12 cellular contexts compared by ENCODE assay signal in genomic region chr2:182553483-182553882, GRCh38.
DNase-seq lines count a peak whose midpoint lies in the region; ATAC-seq and TF ChIP-seq lines count a peak whose summit lies in the region.
"Had no signal": no experiment of that assay in that cellular context is flagged by ENCODE, and none has a peak within 500 bp of the region (broad histone marks: within the 10 kb centered on the region; RNA-seq: fewer than 3 reads in every experiment).

No MANE protein-coding gene starts in this region.

- H3K4me1 ChIP-seq in HAP-1: no peaks in the 10 kb centered on the region
- H3K4me1 ChIP-seq: BLaER1, left lung had no signal

- H3K36me3 Mint-ChIP-seq in mesothelial cell of epicardium (no peaks in the 10 kb centered on the region), immature natural killer cell (no peaks in the 10 kb centered on the region)

- H3K4me3 ChIP-seq in HAP-1: no peak overlapping the region
- H3K4me3 ChIP-seq: BLaER1, left lung had no signal

- H3K4me3 Mint-ChIP-seq in mesothelial cell of epicardium (no peak overlapping the region), immature natural killer cell (no peak overlapping the region)
- H3K4me3 Mint-ChIP-seq: activated CD8-positive, alpha-beta T cell treated with anti-CD3 and anti-CD28 coated beads, Interleukin-2, amount 10 ng/mL, durations not matched to agents 7 days and 5 days had no signal

- no peaks in the 10 kb centered on the region for H3K27me3 Mint-ChIP-seq in mesothelial cell of epicardium (ENCODE audit: low read depth)
- H3K27me3 Mint-ChIP-seq in immature natural killer cell (ENCODE audit: low read depth in 3 of 3): peaks cover 0 to 3% (median 2%) of the 10 kb centered on the region in 3 donors

- in situ Hi-C loops in HAP-1 (cut with MboI; ENCODE audit: low sequenced_read_pairs): no loop called here

- H3K27me3 ChIP-seq in HAP-1 (ENCODE audit: low read depth): no peaks in the 10 kb centered on the region; the same call in 1 of the 2 replicates
- H3K27me3 ChIP-seq: BLaER1, left lung had no signal

- peak; percentile 3 for DNase-seq in SIG-M5 (lab: John Stamatoyannopoulos, UW)
- DNase-seq in NCI-H1417 treated with DMSO at 0.1 percent for 48 hours (lab: John Stamatoyannopoulos, UW): no peak
- DNase-seq in mesothelial cell of epicardium (ENCODE audit: low spot score in 2 of 2, unreplicated experiment in 2 of 2): no peak
- DNase-seq in immature natural killer cell: no peak
- no peak for DNase-seq in HAP-1 (ENCODE audit: low spot score in 2 of 2)
- DNase-seq: activated CD8-positive, alpha-beta T cell treated with anti-CD3 and anti-CD28 coated beads, Interleukin-2, amount 10 ng/mL, durations not matched to agents 7 days and 5 days; left lung; SHP77 treated with DMSO at 0.1 percent for 48 hours had no signal

- H3K4me1 Mint-ChIP-seq in mesothelial cell of epicardium (peaks cover 3% of the 10 kb centered on the region), immature natural killer cell (no peaks in the 10 kb centered on the region)

- peak; percentile 99 for ATAC-seq in GM18511 (IDR thresholded peaks at IDR 0.05; ENCODE audit: unreplicated experiment)
- ATAC-seq in GM21447 (IDR thresholded peaks at IDR 0.05; ENCODE audit: unreplicated experiment): peak; percentile 99
- ATAC-seq in HG03097 (IDR thresholded peaks at IDR 0.05; ENCODE audit: low FRiP score, unreplicated experiment): peak; percentile 100
- ATAC-seq: activated CD8-positive, alpha-beta T cell treated with anti-CD3 and anti-CD28 coated beads, Interleukin-2, amount 10 ng/mL, durations not matched to agents 7 days and 5 days; left lung had no signal

- H3K36me3 ChIP-seq in HAP-1 (replicated peaks): no peaks in the 10 kb centered on the region
- H3K36me3 ChIP-seq: BLaER1, left lung had no signal

- no peak for TF ChIP-seq CTCF in mesothelial cell of epicardium (IDR thresholded peaks at IDR 0.05; ENCODE audit: unreplicated experiment)

- H3K9me3 ChIP-seq in HAP-1: no peaks in the 10 kb centered on the region
- H3K9me3 ChIP-seq: BLaER1, left lung had no signal

- no peaks in the 10 kb centered on the region for H3K9me3 Mint-ChIP-seq in mesothelial cell of epicardium
- H3K9me3 Mint-ChIP-seq in immature natural killer cell: peaks cover 0 to 5% (median under 1%) of the 10 kb centered on the region in 6 donors

- H3K27ac Mint-ChIP-seq in mesothelial cell of epicardium: no peak overlapping the region
- H3K27ac Mint-ChIP-seq in immature natural killer cell: no peak overlapping the region
- H3K27ac Mint-ChIP-seq: activated CD8-positive, alpha-beta T cell treated with anti-CD3 and anti-CD28 coated beads, Interleukin-2, amount 10 ng/mL, durations not matched to agents 7 days and 5 days had no signal
